In the genomic region with DNA sequence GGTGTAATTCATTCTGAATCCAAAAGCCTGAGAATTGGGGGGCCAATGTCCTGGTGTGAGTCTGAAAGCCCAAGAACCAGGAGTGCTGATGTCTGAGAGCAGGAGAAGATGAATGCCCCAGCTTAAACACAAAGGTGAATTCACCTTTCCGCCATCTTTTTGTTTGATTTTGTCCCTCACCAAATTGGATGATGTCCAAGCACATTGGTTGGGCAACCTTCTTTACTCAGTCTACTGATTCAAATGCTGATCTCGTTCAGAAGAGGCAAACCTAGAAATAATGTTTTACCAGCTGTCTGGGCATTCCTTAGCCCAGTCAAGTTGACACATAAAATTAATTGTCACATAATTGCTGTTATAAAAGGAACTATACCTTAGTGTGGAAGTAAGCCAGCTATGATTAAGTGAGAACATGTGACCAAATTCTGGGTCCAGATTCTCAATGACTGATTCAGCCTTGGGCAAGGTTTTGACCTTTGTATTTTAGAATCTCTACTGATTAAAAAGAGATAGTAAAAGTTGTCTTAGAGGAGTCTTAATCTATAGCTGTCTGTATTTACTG, we compare ENCODE assay signal across 20 cellular contexts. TPM values are rescaled to one million over a fixed set of nuclear protein-coding genes. Genes with fewer than 3 reads are reported as not detected.
A peak's percentile ranks its signal among the peaks of the same experiment; 100 is the strongest.
DNase-seq lines count a peak whose midpoint lies in the region; ATAC-seq, FAIRE-seq and TF ChIP-seq lines count a peak whose summit lies in the region.
"Had no signal": no experiment of that assay in that cellular context is flagged by ENCODE, and none has a peak within 500 bp of the region (broad histone marks: within the 10 kb centered on the region; RNA-seq: fewer than 3 reads in every experiment).

No MANE protein-coding gene starts in this region.

- no peak for TF ChIP-seq CTCF in AG10803 (conservative IDR thresholded peaks at IDR 0.05; ENCODE audit: low read length)
- TF ChIP-seq CTCF in right lobe of liver (IDR thresholded peaks at IDR 0.05): no peak
- TF ChIP-seq CTCF in gastrocnemius medialis (IDR thresholded peaks at IDR 0.05 in 4 of 5, conservative IDR thresholded peaks at IDR 0.05 in 1 of 5): no peak

- ATAC-seq in right lobe of liver (peak; percentile 39 to 61 (median 52)), gastrocnemius medialis (no peak), GM21381 (IDR thresholded peaks at IDR 0.05; ENCODE audit: unreplicated experiment) (no peak)
- ATAC-seq: activated naive CD8-positive, alpha-beta T cell treated with anti-CD3 and anti-CD28 coated beads, Interleukin-2, amount 50 U/mL, for 24 hours; CD8-positive, alpha-beta T cell; GM23338; left cardiac atrium; psoas muscle had no signal

- TF ChIP-seq POLR2A in right lobe of liver (IDR thresholded peaks at IDR 0.05): no peak
- TF ChIP-seq POLR2A in gastrocnemius medialis (IDR thresholded peaks at IDR 0.05): no peak

- H3K27ac ChIP-seq in GM23248 (peak overlapping the region; percentile 39), right lobe of liver (peak overlapping the region in 1 of 3 donors; percentile 15), gastrocnemius medialis (no peak overlapping the region)
- H3K27ac ChIP-seq: psoas muscle, uterus had no signal

- H3K27me3 ChIP-seq in GM23248 (replicated peaks; ENCODE audit: insufficient read depth) (no peaks in the 10 kb centered on the region), right lobe of liver (no peaks in the 10 kb centered on the region), gastrocnemius medialis (no peaks in the 10 kb centered on the region)
- H3K27me3 ChIP-seq: uterus had no signal

- DNase-seq in AG10803 (ENCODE audit: low read depth): peak; percentile 22
- DNase-seq in GM23248: peak; percentile 50
- peak; percentile 78 for DNase-seq in RCC 7860 (ENCODE audit: low spot score)
- no peak for DNase-seq in right lobe of liver
- DNase-seq in T-helper 1 cell: no peak
- no peak for DNase-seq in gastrocnemius medialis
- DNase-seq in AG08396 (ENCODE audit: low spot score): no peak
- DNase-seq: activated naive CD8-positive, alpha-beta T cell treated with anti-CD3 and anti-CD28 coated beads, Interleukin-2, amount 50 U/mL, for 24 hours; CD8-positive, alpha-beta T cell; erythroblast; Karpas-422; left cardiac atrium; midbrain; NCI-H1436; psoas muscle; RPMI8226; uterus had no signal

- no peak overlapping the region for H3K4me3 ChIP-seq in AG10803 (ENCODE audit: low read length)
- H3K4me3 ChIP-seq in GM23248: no peak overlapping the region
- no peak overlapping the region for H3K4me3 ChIP-seq in right lobe of liver
- H3K4me3 ChIP-seq in gastrocnemius medialis: no peak overlapping the region
- H3K4me3 ChIP-seq: GM23338, psoas muscle, uterus had no signal

- peak; percentile 94 for FAIRE-seq in RCC 7860 (lab: Jason Lieb, UNC)
- FAIRE-seq: frontal cortex had no signal

- in situ Hi-C loops in GM23248 (cut with MboI): no loop called here
- in situ Hi-C loops in gastrocnemius medialis (cut with MboI; ENCODE audit: low sequenced_read_pairs in 4 of 4): no loop called here

- H3K79me2 ChIP-seq in GM23248 (ENCODE audit: insufficient read depth): no peaks in the 10 kb centered on the region

- intact Hi-C loops in right lobe of liver (cut with DNase I): no loop called here
- intact Hi-C loops in gastrocnemius medialis (cut with DNase I; ENCODE audit: low total_unique reads): no loop called here

- peaks cover 30% of the 10 kb centered on the region for H3F3A ChIP-seq in GM23248 (ENCODE audit: insufficient read depth)

- H3K9ac ChIP-seq in GM23248: no peak overlapping the region

- no peaks in the 10 kb centered on the region for H4K20me1 ChIP-seq in GM23248 (ENCODE audit: insufficient read depth)

- H2AFZ ChIP-seq in GM23248: no peak overlapping the region
- H2AFZ ChIP-seq: GM23338 had no signal

- no peaks in the 10 kb centered on the region for H3K9me3 ChIP-seq in GM23248 (ENCODE audit: low read depth)
- no peaks in the 10 kb centered on the region for H3K9me3 ChIP-seq in right lobe of liver
- no peaks in the 10 kb centered on the region for H3K9me3 ChIP-seq in gastrocnemius medialis
- H3K9me3 ChIP-seq: psoas muscle, uterus had no signal

- H3K36me3 ChIP-seq in GM23248 (ENCODE audit: low read depth) (no peaks in the 10 kb centered on the region), right lobe of liver (no peaks in the 10 kb centered on the region), gastrocnemius medialis (no peaks in the 10 kb centered on the region)
- H3K36me3 ChIP-seq: uterus had no signal

- WGBS in GM23248 (ENCODE audit: low coverage in 1 of 2, low lambda C conversion rate in 2 of 2, missing lambda C conversion rate in 2 of 2), 2 experiments: 52 to 55% methylated on average over 2 of the region's 2 CpGs
- 11% methylated on average over 2 of the region's 2 CpGs for WGBS in right lobe of liver (ENCODE audit: insufficient coverage, low coverage, low lambda C conversion rate, missing lambda C conversion rate)

- peak overlapping the region; percentile 61 for H3K4me2 ChIP-seq in GM23248 (ENCODE audit: unreplicated experiment)

- H3K4me1 ChIP-seq in GM23248 (ENCODE audit: insufficient read depth) (peaks cover 24% of the 10 kb centered on the region), right lobe of liver (peaks cover 0 to 32% (median 4%) of the 10 kb centered on the region in 4 donors), gastrocnemius medialis (no peaks in the 10 kb centered on the region)
- H3K4me1 ChIP-seq: psoas muscle, uterus had no signal

- no peaks in the 10 kb centered on the region for H3K9me2 ChIP-seq in GM23248 (ENCODE audit: insufficient read depth)

RNA-seq across cellular contexts. Expression of a gene that starts 34.5 kb away (rescaled TPM):
- total RNA-seq in GM23248 (2014; rRNA removed; shearing (Covaris generic)): 8.1 and 11.5 TPM in 2 replicates
- 7.2 and 7.9 TPM in 2 replicates for polyA plus RNA-seq in GM23248 (2016; fragmentation: Nextera tagmentation; extraction: Ambion mirVana)
- 10 to 100 TPM; 16.5 to 28.7 (median 24.4) TPM for total RNA-seq in right lobe of liver
- total RNA-seq in gastrocnemius medialis: 1 to 10 TPM in 1 of 4 donors, under 1 TPM in 3; 0.42 to 1.4 (median 0.65) TPM

Comparison
In these comparisons a context has a peak if more than half of its experiments do, and no peak if none do; other contexts are left out.
1. DNase-seq: peak in AG10803 (single experiment), GM23248 (single experiment) and RCC 7860 (single experiment); none in right lobe of liver (0 of 3), T-helper 1 cell (0 of 5), gastrocnemius medialis (0 of 2) and AG08396 (single experiment).
2. ATAC-seq: peak in right lobe of liver (4 of 4); none in gastrocnemius medialis (0 of 2) and GM21381 (single experiment).